ENCODE assay signal across 12 cellular contexts in the genomic region with DNA sequence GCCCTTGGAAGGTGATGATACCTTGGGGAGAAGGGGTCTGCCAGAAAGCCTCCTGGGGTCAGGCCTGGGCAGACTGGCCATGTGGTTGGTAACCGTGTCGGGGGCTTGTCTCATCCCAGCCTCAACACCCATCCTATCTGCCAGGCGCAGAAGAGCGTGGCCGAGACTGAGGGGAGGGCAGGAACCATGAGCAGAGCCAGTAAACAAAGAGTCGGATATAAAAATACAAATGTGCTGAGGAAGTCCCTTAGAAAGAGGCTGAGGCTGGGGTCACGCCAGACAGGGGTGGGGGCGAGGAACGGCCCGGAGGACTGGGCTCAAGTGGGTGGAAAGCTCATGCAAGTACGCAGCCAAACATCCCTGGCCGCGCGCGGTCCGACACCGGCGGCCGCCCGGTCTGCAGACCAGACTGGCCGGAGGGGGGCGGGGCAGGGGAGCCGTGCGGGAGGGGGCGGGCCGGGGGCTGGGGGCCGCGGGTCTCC. TPM values are rescaled to one million over a fixed set of nuclear protein-coding genes. Genes with fewer than 3 reads are reported as not detected.
DNase-seq lines count a peak whose midpoint lies in the region; ATAC-seq and TF ChIP-seq lines count a peak whose summit lies in the region.
"Had no signal": no experiment of that assay in that cellular context is flagged by ENCODE, and none has a peak within 500 bp of the region (broad histone marks: within the 10 kb centered on the region; RNA-seq: fewer than 3 reads in every experiment).

No MANE protein-coding gene starts in this region.

- no peak for TF ChIP-seq EP300 in gastroesophageal sphincter (IDR thresholded peaks at IDR 0.05)

- no peak for TF ChIP-seq POLR2A in gastroesophageal sphincter (IDR thresholded peaks at IDR 0.05)

- no peak for DNase-seq in activated CD8-positive, alpha-beta memory T cell treated with anti-CD3 and anti-CD28 coated beads, Interleukin-2, amount 10 ng/mL, durations not matched to agents 7 days and 5 days
- no peak for DNase-seq in activated CD8-positive, alpha-beta memory T cell treated with anti-CD3 and anti-CD28 coated beads, Interleukin-2, amount 50 U/mL, for 48 hours
- DNase-seq in posterior vena cava (ENCODE audit: low spot score): peak; percentile 76
- no peak for DNase-seq in amniotic stem cell (lab: John Stamatoyannopoulos, UW)
- DNase-seq in OCI-M2 (lab: John Stamatoyannopoulos, UW; ENCODE audit: unreplicated experiment): no peak
- DNase-seq: T1000 had no signal

- no peak overlapping the region for H3K9ac ChIP-seq in HUES48 (ENCODE audit: low read depth, low read length)

- no peak for ATAC-seq in activated CD8-positive, alpha-beta memory T cell treated with anti-CD3 and anti-CD28 coated beads, Interleukin-2, amount 10 ng/mL, durations not matched to agents 7 days and 5 days
- ATAC-seq in gastroesophageal sphincter (peak; percentile 4), GM18861 (IDR thresholded peaks at IDR 0.05; ENCODE audit: unreplicated experiment) (no peak)

- H3K36me3 ChIP-seq in HUES48 (ENCODE audit: control insufficient read depth, insufficient read depth, low read length) (0 out of 2 replicates have a peak, but pooled peaks cover 5% of the 10 kb centered on the region), gastroesophageal sphincter (peaks cover 0 to 11% of the 10 kb centered on the region in 2 donors)
- H3K36me3 ChIP-seq: brain microvascular endothelial cell had no signal

- H3K4me3 ChIP-seq in HUES48 (ENCODE audit: low read depth, low read length) (peak overlapping the region; percentile 33; the same call in 1 of the 2 replicates), gastroesophageal sphincter (peak overlapping the region in 1 of 2 donors; percentile 52)

- TF ChIP-seq CTCF in gastroesophageal sphincter (IDR thresholded peaks at IDR 0.05): no peak

- H3K4me1 ChIP-seq in HUES48 (ENCODE audit: control insufficient read depth, insufficient read depth, low read length) (peaks cover 6% of the 10 kb centered on the region), gastroesophageal sphincter (peaks cover 0 to 36% (median 21%) of the 10 kb centered on the region in 3 donors)

- CTCF ChIA-PET in activated CD8-positive, alpha-beta memory T cell treated with anti-CD3 and anti-CD28 coated beads, Interleukin-2, amount 10 ng/mL, durations not matched to agents 7 days and 5 days (lab: Charles Lee): interaction anchor here (1.0 to 3.0 kb wide), 5 partner anchors 9 to 364 kb away, joined by 3 to 14 read pairs (median 4); a partner anchor contains a TSS

- peaks cover 3% of the 10 kb centered on the region for H3K36me3 Mint-ChIP-seq in activated CD8-positive, alpha-beta memory T cell treated with anti-CD3 and anti-CD28 coated beads, Interleukin-2, amount 10 ng/mL, durations not matched to agents 7 days and 5 days

- intact Hi-C loops in posterior vena cava (cut with DNase I): no loop called here

- WGBS in gastroesophageal sphincter (ENCODE audit: low coverage in 1 of 2), 2 donors: 32% methylated on average over 3 of the region's 28 CpGs; no CpG with 5 or more reads in 1 of the 2 donors

- H3K27me3 Mint-ChIP-seq in activated CD8-positive, alpha-beta memory T cell treated with anti-CD3 and anti-CD28 coated beads, Interleukin-2, amount 10 ng/mL, durations not matched to agents 7 days and 5 days: peaks cover 34% of the 10 kb centered on the region

- peaks cover 22% of the 10 kb centered on the region for H3K4me1 Mint-ChIP-seq in activated CD8-positive, alpha-beta memory T cell treated with anti-CD3 and anti-CD28 coated beads, Interleukin-2, amount 10 ng/mL, durations not matched to agents 7 days and 5 days

- no peaks in the 10 kb centered on the region for H3K9me3 Mint-ChIP-seq in activated CD8-positive, alpha-beta memory T cell treated with anti-CD3 and anti-CD28 coated beads, Interleukin-2, amount 10 ng/mL, durations not matched to agents 7 days and 5 days (ENCODE audit: low read depth)

- H3K27ac ChIP-seq in HUES48 (ENCODE audit: low read depth, low read length) (no peak overlapping the region), gastroesophageal sphincter (no peak overlapping the region)
- H3K27ac ChIP-seq: brain microvascular endothelial cell had no signal

- H3K27ac Mint-ChIP-seq in activated CD8-positive, alpha-beta memory T cell treated with anti-CD3 and anti-CD28 coated beads, Interleukin-2, amount 10 ng/mL, durations not matched to agents 7 days and 5 days: no peak overlapping the region

- H3K4me3 Mint-ChIP-seq in activated CD8-positive, alpha-beta memory T cell treated with anti-CD3 and anti-CD28 coated beads, Interleukin-2, amount 10 ng/mL, durations not matched to agents 7 days and 5 days: peak overlapping the region; percentile 10

- no peaks in the 10 kb centered on the region for H3K9me3 ChIP-seq in HUES48 (ENCODE audit: control insufficient read depth, insufficient read depth, low read length)
- H3K9me3 ChIP-seq in gastroesophageal sphincter: no peaks in the 10 kb centered on the region

- H3K27me3 ChIP-seq in HUES48 (ENCODE audit: control insufficient read depth, insufficient read depth, low read length): peaks cover 53% of the 10 kb centered on the region
- peaks cover 75% of the 10 kb centered on the region for H3K27me3 ChIP-seq in gastroesophageal sphincter

RNA-seq across cellular contexts. Expression of a gene that starts 1.9 kb away (rescaled TPM):
- total RNA-seq in activated CD8-positive, alpha-beta memory T cell treated with anti-CD3 and anti-CD28 coated beads, Interleukin-2, amount 10 ng/mL, durations not matched to agents 7 days and 5 days: under 1 TPM; 0.20 to 0.37 TPM
- total RNA-seq in gastroesophageal sphincter: not detected
- total RNA-seq in posterior vena cava: under 1 TPM in 1 of 2 donors, not detected in 1; 0.24 TPM
- total RNA-seq: mononuclear cell had no signal

RNA-seq across cellular contexts. Expression of a gene that starts 10.0 kb away (rescaled TPM):
- total RNA-seq in activated CD8-positive, alpha-beta memory T cell treated with anti-CD3 and anti-CD28 coated beads, Interleukin-2, amount 10 ng/mL, durations not matched to agents 7 days and 5 days: 1 to 10 TPM; 4.1 to 6.7 TPM
- 1 to 10 TPM; 1.4 to 3.8 (median 2.2) TPM for total RNA-seq in gastroesophageal sphincter
- 1 to 10 TPM; 1.3 to 2.5 TPM for total RNA-seq in posterior vena cava

RNA-seq across cellular contexts. Expression of a gene that starts 10.7 kb away (rescaled TPM):
- total RNA-seq in activated CD8-positive, alpha-beta memory T cell treated with anti-CD3 and anti-CD28 coated beads, Interleukin-2, amount 10 ng/mL, durations not matched to agents 7 days and 5 days: 10 to 100 TPM; 38.7 to 48.2 TPM
- 10 to 100 TPM; 30.0 to 62.6 (median 38.6) TPM for total RNA-seq in gastroesophageal sphincter
- total RNA-seq in posterior vena cava: 10 to 100 TPM; 26.8 to 28.6 TPM

RNA-seq across cellular contexts. Expression of a gene that starts 16.4 kb away (rescaled TPM):
- total RNA-seq in activated CD8-positive, alpha-beta memory T cell treated with anti-CD3 and anti-CD28 coated beads, Interleukin-2, amount 10 ng/mL, durations not matched to agents 7 days and 5 days: not detected
- total RNA-seq in gastroesophageal sphincter: under 1 TPM; 0.12 to 0.67 (median 0.52) TPM
- total RNA-seq in posterior vena cava: not detected
- total RNA-seq: mononuclear cell, PC-3 had no signal

RNA-seq across cellular contexts. Expression of a gene that starts 30.1 kb away (rescaled TPM):
- not detected for total RNA-seq in activated CD8-positive, alpha-beta memory T cell treated with anti-CD3 and anti-CD28 coated beads, Interleukin-2, amount 10 ng/mL, durations not matched to agents 7 days and 5 days
- total RNA-seq in gastroesophageal sphincter (under 1 TPM in 2 of 4 donors, not detected in 2; 0.10 to 0.54 TPM), posterior vena cava (under 1 TPM in 1 of 2 donors, not detected in 1; 0.38 TPM)
